Comparison of ENCODE assay signal across 13 cellular contexts in genomic region chr16:74455213-74455612, GRCh38. TPM values are rescaled to one million over a fixed set of nuclear protein-coding genes. Genes with fewer than 3 reads are reported as not detected.
A peak's percentile ranks its signal among the peaks of the same experiment; 100 is the strongest.
DNase-seq lines count a peak whose midpoint lies in the region; ATAC-seq and TF ChIP-seq lines count a peak whose summit lies in the region.
"Had no signal": no experiment of that assay in that cellular context is flagged by ENCODE, and none has a peak within 500 bp of the region (broad histone marks: within the 10 kb centered on the region; RNA-seq: fewer than 3 reads in every experiment).

No MANE protein-coding gene starts in this region.

- H3K4me1 ChIP-seq in foreskin keratinocyte = peaks cover 22% of the 10 kb centered on the region
- H3K4me1 ChIP-seq in effector memory CD4-positive, alpha-beta T cell (ENCODE audit: control insufficient read depth, insufficient read depth, low read length, poor library complexity, severe bottlenecking) = no peaks in the 10 kb centered on the region

- peak overlapping the region; percentile 46 for H3K27ac Mint-ChIP-seq in activated naive CD4-positive, alpha-beta T cell treated with anti-CD3 and anti-CD28 coated beads, Interleukin-2, amount 10 ng/mL, durations not matched to agents 7 days and 5 days
- H3K27ac Mint-ChIP-seq: activated CD4-positive, alpha-beta T cell treated with anti-CD3 and anti-CD28 coated beads, Interleukin-2, amount 10 ng/mL, durations not matched to agents 24 days and 14 days had no signal

- peaks cover 77% of the 10 kb centered on the region for H3K36me3 ChIP-seq in effector memory CD4-positive, alpha-beta T cell (ENCODE audit: control insufficient read depth, insufficient read depth, low read length)

- no peak for DNase-seq in activated naive CD4-positive, alpha-beta T cell treated with anti-CD3 and anti-CD28 coated beads, Interleukin-2, amount 10 ng/mL, durations not matched to agents 7 days and 5 days
- DNase-seq in activated naive CD4-positive, alpha-beta T cell treated with anti-CD3 and anti-CD28 coated beads, Interleukin-2, amount 50 U/mL, for 16 hours = no peak
- DNase-seq in astrocyte of the spinal cord (ENCODE audit: low read depth, low spot score) (peak; percentile 86), foreskin keratinocyte (peak; percentile 77 to 85), superior temporal gyrus (ENCODE audit: extremely low spot score) (peak; percentile 30), NCI-H1417 treated with DMSO at 0.1 percent for 48 hours (lab: John Stamatoyannopoulos, UW) (no peak)
- DNase-seq in effector memory CD4-positive, alpha-beta T cell = no peak
- DNase-seq: activated CD4-positive, alpha-beta T cell treated with anti-CD3 and anti-CD28 coated beads, Interleukin-2, amount 10 ng/mL, durations not matched to agents 24 days and 14 days; NCI-H2081; NCI-H82; stimulated activated naive CD8-positive, alpha-beta T cell treated with anti-CD3 and anti-CD28 coated beads, Interleukin-15, Interleukin-2, amounts not matched to agents 100 U/mL and 50 U/mL, for 24 hours had no signal

- peak; percentile 77 for ATAC-seq in foreskin keratinocyte
- ATAC-seq in GM18498 (IDR thresholded peaks at IDR 0.05; ENCODE audit: unreplicated experiment) = no peak
- ATAC-seq: stimulated activated naive CD8-positive, alpha-beta T cell treated with anti-CD3 and anti-CD28 coated beads, Interleukin-15, Interleukin-2, amounts not matched to agents 100 U/mL and 50 U/mL, for 24 hours had no signal

- no peaks in the 10 kb centered on the region for H3K9me3 ChIP-seq in effector memory CD4-positive, alpha-beta T cell (ENCODE audit: control insufficient read depth, low read length)

- no peaks in the 10 kb centered on the region for H3K27me3 ChIP-seq in foreskin keratinocyte
- no peaks in the 10 kb centered on the region for H3K27me3 ChIP-seq in effector memory CD4-positive, alpha-beta T cell (replicated peaks; ENCODE audit: control insufficient read depth, insufficient read depth, low read length, poor library complexity, severe bottlenecking)

- TF ChIP-seq CTCF in astrocyte of the spinal cord (IDR thresholded peaks at IDR 0.05; ENCODE audit: low read depth, low read length) = no peak
- no peak for TF ChIP-seq CTCF in foreskin keratinocyte (conservative IDR thresholded peaks at IDR 0.05)

- H3K36me3 Mint-ChIP-seq in activated naive CD4-positive, alpha-beta T cell treated with anti-CD3 and anti-CD28 coated beads, Interleukin-2, amount 10 ng/mL, durations not matched to agents 7 days and 5 days = peaks cover 59% of the 10 kb centered on the region

- H3K4me1 Mint-ChIP-seq in activated naive CD4-positive, alpha-beta T cell treated with anti-CD3 and anti-CD28 coated beads, Interleukin-2, amount 10 ng/mL, durations not matched to agents 7 days and 5 days = peaks cover 5% of the 10 kb centered on the region
- H3K4me1 Mint-ChIP-seq: activated CD4-positive, alpha-beta T cell treated with anti-CD3 and anti-CD28 coated beads, Interleukin-2, amount 10 ng/mL, durations not matched to agents 24 days and 14 days had no signal

- H3K9me3 Mint-ChIP-seq in activated naive CD4-positive, alpha-beta T cell treated with anti-CD3 and anti-CD28 coated beads, Interleukin-2, amount 10 ng/mL, durations not matched to agents 7 days and 5 days = no peaks in the 10 kb centered on the region
- H3K9me3 Mint-ChIP-seq: activated CD4-positive, alpha-beta T cell treated with anti-CD3 and anti-CD28 coated beads, Interleukin-2, amount 10 ng/mL, durations not matched to agents 24 days and 14 days; neural crest cell had no signal

- CTCF ChIA-PET in activated naive CD4-positive, alpha-beta T cell treated with anti-CD3 and anti-CD28 coated beads, Interleukin-2, amount 10 ng/mL, durations not matched to agents 7 days and 5 days (lab: Charles Lee) = no interaction called here

- H3K27me3 Mint-ChIP-seq in activated naive CD4-positive, alpha-beta T cell treated with anti-CD3 and anti-CD28 coated beads, Interleukin-2, amount 10 ng/mL, durations not matched to agents 7 days and 5 days = no peaks in the 10 kb centered on the region
- H3K27me3 Mint-ChIP-seq: activated CD4-positive, alpha-beta T cell treated with anti-CD3 and anti-CD28 coated beads, Interleukin-2, amount 10 ng/mL, durations not matched to agents 24 days and 14 days had no signal

- no peak overlapping the region for H3K4me3 ChIP-seq in astrocyte of the spinal cord (ENCODE audit: low read depth, low read length)
- no peak overlapping the region for H3K4me3 ChIP-seq in effector memory CD4-positive, alpha-beta T cell (ENCODE audit: insufficient read depth, low read depth, low read length, poor library complexity, severe bottlenecking)

- in situ Hi-C loops in astrocyte of the spinal cord (cut with HindIII; ENCODE audit: low sequenced_read_pairs) = no loop called here

- no peak overlapping the region for H3K4me3 Mint-ChIP-seq in activated naive CD4-positive, alpha-beta T cell treated with anti-CD3 and anti-CD28 coated beads, Interleukin-2, amount 10 ng/mL, durations not matched to agents 7 days and 5 days
- H3K4me3 Mint-ChIP-seq: activated CD4-positive, alpha-beta T cell treated with anti-CD3 and anti-CD28 coated beads, Interleukin-2, amount 10 ng/mL, durations not matched to agents 24 days and 14 days; neural crest cell had no signal

- peak overlapping the region; percentile 60 for H3K27ac ChIP-seq in foreskin keratinocyte
- H3K27ac ChIP-seq in effector memory CD4-positive, alpha-beta T cell (ENCODE audit: insufficient read depth, low read length, poor library complexity, severe bottlenecking) = no peak overlapping the region

RNA-seq across cellular contexts. Expression of gene CLEC18B, which starts 33.9 kb away (rescaled TPM):
- total RNA-seq in foreskin keratinocyte = 0.18 and 0.20 TPM in 2 replicates
- 0.14 and 0.28 TPM in 2 replicates for polyA plus RNA-seq in foreskin keratinocyte

Comparison
In these comparisons a context has a peak if more than half of its experiments do, and no peak if none do; other contexts are left out.
1. DNase-seq: peak in astrocyte of the spinal cord (single experiment), foreskin keratinocyte (2 of 2) and superior temporal gyrus (single experiment); none in activated naive CD4-positive, alpha-beta T cell treated with anti-CD3 and anti-CD28 coated beads, Interleukin-2, amount 10 ng/mL, durations not matched to agents 7 days and 5 days (single experiment), activated naive CD4-positive, alpha-beta T cell treated with anti-CD3 and anti-CD28 coated beads, Interleukin-2, amount 50 U/mL, for 16 hours (single experiment), effector memory CD4-positive, alpha-beta T cell (0 of 3) and NCI-H1417 treated with DMSO at 0.1 percent for 48 hours (single experiment).